ENCODE assay signal across 22 cellular contexts in the genomic region with DNA sequence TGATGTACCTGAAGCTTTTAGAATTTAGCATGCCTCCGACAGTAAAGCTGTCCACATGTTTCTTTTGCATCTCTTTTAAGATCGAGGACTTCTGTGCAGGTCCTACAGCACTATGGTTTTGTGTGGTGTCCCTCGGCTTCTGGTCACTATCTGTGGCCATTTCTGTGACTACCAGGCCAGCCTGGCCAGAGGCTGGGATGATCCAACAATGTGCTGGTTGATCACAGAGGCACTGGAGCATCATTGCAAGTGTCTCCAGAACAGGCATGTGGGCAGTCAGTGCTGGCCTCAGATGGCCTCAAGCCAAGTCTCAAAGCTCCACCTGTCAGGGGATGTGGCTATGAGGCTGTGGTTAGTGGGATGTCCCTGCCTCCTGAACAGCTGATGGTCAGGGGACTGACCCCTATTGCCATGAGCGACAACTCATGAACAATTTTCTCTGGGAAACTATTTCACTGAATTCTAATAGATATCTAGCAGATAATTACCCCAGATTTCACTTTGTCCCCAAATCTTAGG.
"Had no signal": no experiment of that assay in that cellular context is flagged by ENCODE, and none has a peak within 500 bp of the region (broad histone marks: within the 10 kb centered on the region; RNA-seq: fewer than 3 reads in every experiment).

No MANE protein-coding gene starts in this region.

- H3K4me1 ChIP-seq: gastroesophageal sphincter, right lobe of liver, testis had no signal

- H3K27ac ChIP-seq: gastroesophageal sphincter, right lobe of liver, testis, VCaP had no signal

- H3K4me2 ChIP-seq: smooth muscle cell had no signal

- H3K36me3 ChIP-seq: gastroesophageal sphincter, right lobe of liver had no signal

- H3K27me3 Mint-ChIP-seq: activated CD8-positive, alpha-beta T cell treated with anti-CD3 and anti-CD28 coated beads for 36 hours; memory B cell; type B pancreatic cell had no signal

- DNase-seq: activated CD4-positive, alpha-beta T cell treated with anti-CD3 and anti-CD28 coated beads, Interleukin-2, amount 10 ng/mL, durations not matched to agents 7 days and 5 days; activated CD4-positive, CD25-positive, alpha-beta regulatory T cell treated with anti-CD3 and anti-CD28 coated beads, Interleukin-2, amount 50 U/mL, for 72 hours; activated CD8-positive, alpha-beta T cell treated with anti-CD3 and anti-CD28 coated beads for 36 hours; activated gamma-delta T cell treated with Interleukin-2 at 50 U/mL for 16 hours; activated T-cell treated with anti-CD3 and anti-CD28 coated beads, Interleukin-2, amount 50 U/mL, for 1 hour; left ventricle myocardium superior; nephron progenitor cell; posterior cingulate gyrus; right lobe of liver; stimulated activated CD4-positive, alpha-beta T cell treated with anti-CD3 and anti-CD28 coated beads, Interleukin-2, amount 100 ng/mL, for 48 hours; stimulated activated CD8-positive, alpha-beta memory T cell treated with anti-CD3 and anti-CD28 coated beads, Interleukin-4, amount 100 ng/mL, for 48 hours; stimulated activated naive B cell treated with anti-CD40 and anti-IgM and Interleukin-4, amounts not matched to agents 10 μg/mL and 1 μg/mL and 100 μg/mL, for 72 hours; T-cell; testis had no signal

- H3K4me3 Mint-ChIP-seq: activated CD4-positive, alpha-beta T cell treated with anti-CD3 and anti-CD28 coated beads, Interleukin-2, amount 10 ng/mL, durations not matched to agents 7 days and 5 days; activated CD8-positive, alpha-beta T cell treated with anti-CD3 and anti-CD28 coated beads for 36 hours; activated naive CD4-positive, alpha-beta T cell treated with anti-CD3 and anti-CD28 coated beads, Interleukin-2, amount 50 U/mL, for 24 hours; brain; memory B cell; nephron progenitor cell; stimulated activated naive B cell treated with anti-CD40 and anti-IgM and Interleukin-4, amounts not matched to agents 10 μg/mL and 1 μg/mL and 100 μg/mL, for 72 hours; T-cell; T-helper 2 cell treated with Interferon-gamma antibody and Interleukin-4, amounts not matched to agents 5 μg/mL and 100 μg/mL, for 36 hours; type B pancreatic cell had no signal

- H3K27ac Mint-ChIP-seq: activated CD4-positive, alpha-beta T cell treated with anti-CD3 and anti-CD28 coated beads, Interleukin-2, amount 10 ng/mL, durations not matched to agents 7 days and 5 days; activated CD8-positive, alpha-beta T cell treated with anti-CD3 and anti-CD28 coated beads for 36 hours; activated naive CD4-positive, alpha-beta T cell treated with anti-CD3 and anti-CD28 coated beads, Interleukin-2, amount 50 U/mL, for 24 hours; brain; memory B cell; nephron progenitor cell; stimulated activated naive B cell treated with anti-CD40 and anti-IgM and Interleukin-4, amounts not matched to agents 10 μg/mL and 1 μg/mL and 100 μg/mL, for 72 hours; T-cell; T-helper 2 cell treated with Interferon-gamma antibody and Interleukin-4, amounts not matched to agents 5 μg/mL and 100 μg/mL, for 36 hours; type B pancreatic cell had no signal

- H3K4me3 ChIP-seq: gastroesophageal sphincter, right lobe of liver, smooth muscle cell, testis had no signal

- H3K9me3 Mint-ChIP-seq: type B pancreatic cell had no signal

- H3K9me3 ChIP-seq: right lobe of liver, testis had no signal

- H3K4me1 Mint-ChIP-seq: activated CD4-positive, alpha-beta T cell treated with anti-CD3 and anti-CD28 coated beads, Interleukin-2, amount 10 ng/mL, durations not matched to agents 7 days and 5 days; activated naive CD4-positive, alpha-beta T cell treated with anti-CD3 and anti-CD28 coated beads, Interleukin-2, amount 50 U/mL, for 24 hours; brain; nephron progenitor cell; T-cell had no signal

- H3K27me3 ChIP-seq: right lobe of liver, testis had no signal

- H3K36me3 Mint-ChIP-seq: activated naive CD4-positive, alpha-beta T cell treated with anti-CD3 and anti-CD28 coated beads, Interleukin-2, amount 50 U/mL, for 24 hours; brain; memory B cell; stimulated activated naive B cell treated with anti-CD40 and anti-IgM and Interleukin-4, amounts not matched to agents 10 μg/mL and 1 μg/mL and 100 μg/mL, for 72 hours; T-cell; type B pancreatic cell had no signal
